Comparison of ENCODE assay signal across 20 cellular contexts in genomic region chr14:71654810-71655209, GRCh38.
DNase-seq lines count a peak whose midpoint lies in the region; ATAC-seq, FAIRE-seq and TF ChIP-seq lines count a peak whose summit lies in the region.
"Had no signal": no experiment of that assay in that cellular context is flagged by ENCODE, and none has a peak within 500 bp of the region (broad histone marks: within the 10 kb centered on the region; RNA-seq: fewer than 3 reads in every experiment).

No MANE protein-coding gene starts in this region.

- intact Hi-C loops in ascending aorta (cut with DNase I): no loop called here

- no peak overlapping the region for H3K4me3 ChIP-seq in ascending aorta
- H3K4me3 ChIP-seq in thoracic aorta: no peak overlapping the region
- H3K4me3 ChIP-seq: BLaER1, GM23338 had no signal

- ATAC-seq in thoracic aorta (ENCODE audit: insufficient number of reproducible peaks, low FRiP score, low read depth): no peak
- ATAC-seq: GM23338, HCT116 had no signal

- H3K9me3 ChIP-seq in ascending aorta (peaks cover 0 to 18% of the 10 kb centered on the region in 2 donors), thoracic aorta (peaks cover 10% of the 10 kb centered on the region)

- DNase-seq in HTR-8/SVneo (ENCODE audit: insufficient read length, low spot score) (no peak), ascending aorta (ENCODE audit: low spot score in 2 of 2) (no peak), caudate nucleus (lab: John Stamatoyannopoulos, UW) (no peak), thoracic aorta (ENCODE audit: low spot score) (no peak), iPS-NIHi11 (ENCODE audit: low spot score) (no peak), putamen (ENCODE audit: low spot score) (no peak), NCI-H526 treated with DMSO at 0.1 percent for 48 hours (lab: John Stamatoyannopoulos, UW) (no peak)
- DNase-seq in effector CD8-positive, alpha-beta T cell (lab: John Stamatoyannopoulos, UW): no peak
- DNase-seq: CD4-positive, CD25-positive, alpha-beta regulatory T cell; CD8-positive, alpha-beta memory T cell; DMS 273 treated with DMSO at 0.1 percent for 48 hours; DMS79; EL; GF-D8; H9 had no signal

- H3K36me3 ChIP-seq in ascending aorta: no peaks in the 10 kb centered on the region
- H3K36me3 ChIP-seq in thoracic aorta: no peaks in the 10 kb centered on the region

- TF ChIP-seq CTCF in ascending aorta (IDR thresholded peaks at IDR 0.05) (no peak), thoracic aorta (IDR thresholded peaks at IDR 0.05) (no peak)

- H3K4me1 ChIP-seq in ascending aorta: peaks cover 4 to 42% of the 10 kb centered on the region in 2 donors
- peaks cover 23 to 61% of the 10 kb centered on the region in 2 donors for H3K4me1 ChIP-seq in thoracic aorta (ENCODE audit: control insufficient read depth in 1 of 2, low read depth in 2 of 2)

- H3K27me3 ChIP-seq in ascending aorta (no peaks in the 10 kb centered on the region), thoracic aorta (replicated peaks; ENCODE audit: insufficient read depth) (no peaks in the 10 kb centered on the region)
- H3K27me3 ChIP-seq: BLaER1 had no signal

- H3K27ac ChIP-seq in ascending aorta (peak overlapping the region; percentile 35), caudate nucleus (ENCODE audit: low read depth, low read length) (peak overlapping the region; percentile 31), thoracic aorta (peak overlapping the region; percentile 43 to 62)
- H3K27ac ChIP-seq: BLaER1, C4-2B had no signal

- peak; percentile 70 for FAIRE-seq in HTR-8/SVneo (lab: Jason Lieb, UNC)
- FAIRE-seq: GM12891 had no signal
